27 cellular contexts compared by ENCODE assay signal in genomic region chr10:20185116-20185515, GRCh38.
DNase-seq lines count a peak whose midpoint lies in the region; ATAC-seq and TF ChIP-seq lines count a peak whose summit lies in the region.
"Had no signal": no experiment of that assay in that cellular context is flagged by ENCODE, and none has a peak within 500 bp of the region (broad histone marks: within the 10 kb centered on the region; RNA-seq: fewer than 3 reads in every experiment).

No MANE protein-coding gene starts in this region.

- H3K9ac ChIP-seq in HUES64 (ENCODE audit: low read depth, low read length), result no peak overlapping the region

- peaks cover 12% of the 10 kb centered on the region for H3K36me3 Mint-ChIP-seq in type B pancreatic cell
- H3K36me3 Mint-ChIP-seq: activated CD4-positive, alpha-beta memory T cell treated with anti-CD3 and anti-CD28 coated beads for 36 hours; activated naive CD8-positive, alpha-beta T cell treated with anti-CD3 and anti-CD28 coated beads, Interleukin-2, amount 10 ng/mL, durations not matched to agents 7 days and 5 days; stimulated activated memory B cell treated with anti-CD40 and anti-IgM and Interleukin-4, amounts not matched to agents 10 μg/mL and 1 μg/mL and 100 μg/mL, for 72 hours had no signal

- H3K4me1 Mint-ChIP-seq in type B pancreatic cell (ENCODE audit: unreplicated experiment), result peaks cover 16% of the 10 kb centered on the region
- H3K4me1 Mint-ChIP-seq: activated naive CD8-positive, alpha-beta T cell treated with anti-CD3 and anti-CD28 coated beads, Interleukin-2, amount 10 ng/mL, durations not matched to agents 7 days and 5 days; activated T-helper 17 cell treated with anti-CD3 and anti-CD28 coated beads, Interleukin-2, amount 50 U/mL, for 72 hours; CD14-positive monocyte; stimulated activated memory B cell treated with anti-CD40 and anti-IgM and Interleukin-4, amounts not matched to agents 10 μg/mL and 1 μg/mL and 100 μg/mL, for 72 hours had no signal

- intact Hi-C loops in dorsolateral prefrontal cortex (cut with DNase I), result no loop called here

- no peaks in the 10 kb centered on the region for H3K9me3 ChIP-seq in HUES64 (ENCODE audit: insufficient read depth, low read depth, low read length)
- H3K9me3 ChIP-seq: body of pancreas, lower lobe of right lung, right atrium auricular region, suprapubic skin, uterus had no signal

- H3K27me3 ChIP-seq in HUES64 (ENCODE audit: insufficient read depth, low read length) (no peaks in the 10 kb centered on the region), dorsolateral prefrontal cortex (no peaks in the 10 kb centered on the region)
- H3K27me3 ChIP-seq: body of pancreas, right atrium auricular region, spleen, suprapubic skin, uterus had no signal

- H3K4me1 ChIP-seq in HUES64 (ENCODE audit: insufficient read depth, low read length), result peaks cover 14% of the 10 kb centered on the region
- H3K4me1 ChIP-seq: body of pancreas, lower lobe of right lung, right atrium auricular region, spleen, suprapubic skin, uterus had no signal

- no peak overlapping the region for H3K4me3 ChIP-seq in HUES64 (ENCODE audit: low read length)
- H3K4me3 ChIP-seq in astrocyte of the spinal cord (ENCODE audit: low read depth, low read length), result no peak overlapping the region
- no peak overlapping the region for H3K4me3 ChIP-seq in dorsolateral prefrontal cortex
- H3K4me3 ChIP-seq: body of pancreas, lower lobe of right lung, right atrium auricular region, spleen, suprapubic skin, uterus had no signal

- DNase-seq in astrocyte of the spinal cord (ENCODE audit: low read depth, low spot score), result peak; percentile 0
- DNase-seq in kidney tubule cell (ENCODE audit: low spot score), result peak; percentile 45
- DNase-seq in type B pancreatic cell (ENCODE audit: extremely low spot score, unreplicated experiment), result no peak
- DNase-seq in dorsolateral prefrontal cortex, result no peak
- DNase-seq: activated CD4-positive, alpha-beta memory T cell treated with anti-CD3 and anti-CD28 coated beads for 36 hours; activated CD8-positive, alpha-beta memory T cell treated with anti-CD3 and anti-CD28 coated beads, Interleukin-2, amount 50 U/mL, for 48 hours; activated naive CD8-positive, alpha-beta T cell treated with anti-CD3 and anti-CD28 coated beads, Interleukin-2, amount 10 ng/mL, durations not matched to agents 7 days and 5 days; body of pancreas; effector CD8-positive, alpha-beta T cell; foreskin melanocyte; KBM-7; lower lobe of right lung; NCI-H1436 treated with DMSO at 0.1 percent for 48 hours; NCI-H510A treated with DMSO at 0.1 percent for 48 hours; PC-3; spleen; stimulated activated CD4-positive, alpha-beta T cell treated with anti-CD3 and anti-CD28 coated beads, Interleukin-2, amount 100 ng/mL, for 48 hours; uterus had no signal

- no peak for ATAC-seq in HG02981 (IDR thresholded peaks at IDR 0.05; ENCODE audit: unreplicated experiment)
- ATAC-seq in HG03139 (IDR thresholded peaks at IDR 0.05; ENCODE audit: unreplicated experiment), result no peak
- ATAC-seq: activated T-helper 17 cell treated with anti-CD3 and anti-CD28 coated beads, Interleukin-2, amount 50 U/mL, for 72 hours; body of pancreas; lower lobe of right lung; PC-3; Right ventricle myocardium inferior; stimulated activated memory B cell treated with anti-CD40 and anti-IgM and Interleukin-4, amounts not matched to agents 10 μg/mL and 1 μg/mL and 100 μg/mL, for 72 hours had no signal

- H3K27ac ChIP-seq in HUES64 (ENCODE audit: low read depth, low read length) (peak overlapping the region; percentile 5; the same call in 1 of the 2 replicates), dorsolateral prefrontal cortex (peak overlapping the region in 3 of 59 donors; percentile 7 to 47 (median 21))
- H3K27ac ChIP-seq: body of pancreas, lower lobe of right lung, right atrium auricular region, spleen, suprapubic skin, uterus had no signal

- in situ Hi-C loops in astrocyte of the spinal cord (cut with HindIII; ENCODE audit: low sequenced_read_pairs), result no loop called here

- H3K4me3 Mint-ChIP-seq in type B pancreatic cell, result peak overlapping the region; percentile 47
- H3K4me3 Mint-ChIP-seq: activated CD4-positive, alpha-beta memory T cell treated with anti-CD3 and anti-CD28 coated beads for 36 hours; activated naive CD8-positive, alpha-beta T cell treated with anti-CD3 and anti-CD28 coated beads, Interleukin-2, amount 10 ng/mL, durations not matched to agents 7 days and 5 days; activated T-helper 17 cell treated with anti-CD3 and anti-CD28 coated beads, Interleukin-2, amount 50 U/mL, for 72 hours; CD14-positive monocyte; stimulated activated memory B cell treated with anti-CD40 and anti-IgM and Interleukin-4, amounts not matched to agents 10 μg/mL and 1 μg/mL and 100 μg/mL, for 72 hours had no signal

- no peaks in the 10 kb centered on the region for H3K9me3 Mint-ChIP-seq in type B pancreatic cell
- H3K9me3 Mint-ChIP-seq: activated naive CD8-positive, alpha-beta T cell treated with anti-CD3 and anti-CD28 coated beads, Interleukin-2, amount 10 ng/mL, durations not matched to agents 7 days and 5 days had no signal

- peaks cover 3% of the 10 kb centered on the region; the same call in 1 of the 2 replicates for H3K36me3 ChIP-seq in HUES64 (ENCODE audit: insufficient read depth, low read length)
- H3K36me3 ChIP-seq: lower lobe of right lung, right atrium auricular region, spleen, uterus had no signal

- H3K27me3 Mint-ChIP-seq in type B pancreatic cell, result no peaks in the 10 kb centered on the region
- H3K27me3 Mint-ChIP-seq: activated CD4-positive, alpha-beta memory T cell treated with anti-CD3 and anti-CD28 coated beads for 36 hours; activated naive CD8-positive, alpha-beta T cell treated with anti-CD3 and anti-CD28 coated beads, Interleukin-2, amount 10 ng/mL, durations not matched to agents 7 days and 5 days; activated T-helper 17 cell treated with anti-CD3 and anti-CD28 coated beads, Interleukin-2, amount 50 U/mL, for 72 hours; stimulated activated memory B cell treated with anti-CD40 and anti-IgM and Interleukin-4, amounts not matched to agents 10 μg/mL and 1 μg/mL and 100 μg/mL, for 72 hours had no signal

- TF ChIP-seq CTCF in astrocyte of the spinal cord (IDR thresholded peaks at IDR 0.05; ENCODE audit: low read depth, low read length) (no peak), type B pancreatic cell (conservative IDR thresholded peaks at IDR 0.05) (no peak), dorsolateral prefrontal cortex (IDR thresholded peaks at IDR 0.05 in 54 of 56, conservative IDR thresholded peaks at IDR 0.05 in 2 of 56; ENCODE audit: low read depth in 1 of 56, partially characterized antibody in 56 of 56) (no peak)

- H3K27ac Mint-ChIP-seq in type B pancreatic cell, result peak overlapping the region; percentile 85
- H3K27ac Mint-ChIP-seq: activated CD4-positive, alpha-beta memory T cell treated with anti-CD3 and anti-CD28 coated beads for 36 hours; activated naive CD8-positive, alpha-beta T cell treated with anti-CD3 and anti-CD28 coated beads, Interleukin-2, amount 10 ng/mL, durations not matched to agents 7 days and 5 days; activated T-helper 17 cell treated with anti-CD3 and anti-CD28 coated beads, Interleukin-2, amount 50 U/mL, for 72 hours; stimulated activated memory B cell treated with anti-CD40 and anti-IgM and Interleukin-4, amounts not matched to agents 10 μg/mL and 1 μg/mL and 100 μg/mL, for 72 hours had no signal

Comparison
In these comparisons a context has a peak if more than half of its experiments do, and no peak if none do; other contexts are left out.
1. DNase-seq: peak in astrocyte of the spinal cord (single experiment) and kidney tubule cell (single experiment); none in type B pancreatic cell (single experiment) and dorsolateral prefrontal cortex (0 of 10).